ENCODE assay signal across 1 cellular context in genomic region chr5:137665678-137666077, GRCh38.
TF ChIP-seq lines count a peak whose summit lies in the region.

No MANE protein-coding gene starts in this region.

TF ChIP-seq in HEK293, 187 proteins besides CTCF, POLR2A, EP300 and RAD21 (continued from another document):
- TF ChIP-seq PRDM10 (tag by site-specific recombination; IDR thresholded peaks at IDR 0.05), result no peak
- peak; percentile 96 for TF ChIP-seq PRDM1 (tag by site-specific recombination; IDR thresholded peaks at IDR 0.05)
